In genomic region chr6:3905853-3906190, GRCh38 we compare ENCODE assay signal across 19 cellular contexts. TPM values are rescaled to one million over a fixed set of nuclear protein-coding genes. Genes with fewer than 3 reads are reported as not detected.
DNase-seq lines count a peak whose midpoint lies in the region; ATAC-seq, FAIRE-seq and TF ChIP-seq lines count a peak whose summit lies in the region.
"Had no signal": no experiment of that assay in that cellular context is flagged by ENCODE, and none has a peak within 500 bp of the region (broad histone marks: within the 10 kb centered on the region; RNA-seq: fewer than 3 reads in every experiment).

No MANE protein-coding gene starts in this region.

- ATAC-seq in IMR-90 (ENCODE audit: low read depth) (no peak; the same call in 1 of the 2 replicates), GM19023 (IDR thresholded peaks at IDR 0.05; ENCODE audit: unreplicated experiment) (no peak)
- ATAC-seq: activated naive CD4-positive, alpha-beta T cell treated with anti-CD3 and anti-CD28 coated beads, Interleukin-2, amount 50 U/mL, for 72 hours; activated T-cell treated with anti-CD3 and anti-CD28 coated beads, Interleukin-2, amount 50 U/mL, for 4 hours; HCT116 had no signal

- no peaks in the 10 kb centered on the region for H3K9me3 Mint-ChIP-seq in neural crest cell
- H3K9me3 Mint-ChIP-seq: activated naive CD4-positive, alpha-beta T cell treated with anti-CD3 and anti-CD28 coated beads, Interleukin-2, amount 50 U/mL, for 72 hours; activated T-cell treated with anti-CD3 and anti-CD28 coated beads, Interleukin-2, amount 50 U/mL, for 4 hours; CD4-positive, alpha-beta memory T cell had no signal

- no peaks in the 10 kb centered on the region for H3K36me3 Mint-ChIP-seq in neural crest cell (ENCODE audit: low read depth)
- H3K36me3 Mint-ChIP-seq: activated naive CD4-positive, alpha-beta T cell treated with anti-CD3 and anti-CD28 coated beads, Interleukin-2, amount 50 U/mL, for 72 hours; CD4-positive, alpha-beta memory T cell had no signal

- no peak overlapping the region for H3K23ac ChIP-seq in IMR-90 (ENCODE audit: low read depth, low read length)

- H3K4me2 ChIP-seq in IMR-90 (ENCODE audit: low read depth, low read length) (no peak overlapping the region), fibroblast of lung (ENCODE audit: extremely low read depth, insufficient read depth, low read length) (no peak overlapping the region), osteoblast (ENCODE audit: insufficient read depth, low read length) (no peak overlapping the region)

- POLR2A ChIA-PET in IMR-90 (lab: Charles Lee; ENCODE audit: unreplicated experiment), result interaction anchor here (0.7 kb wide), 1 partner anchor 29 kb away, joined by 4 read pairs; no protein-coding TSS in a partner anchor

- H3K56ac ChIP-seq in IMR-90 (ENCODE audit: extremely low read depth, insufficient read depth, low read length), result no peak overlapping the region

- no CpG with 5 or more reads among the region's 8 CpGs for WGBS in IMR-90 (ENCODE audit: extremely low coverage in 2 of 2, insufficient read length in 1 of 2), 2 experiments
- WGBS in small intestine, 3 donors, result 56 to 82% (median 64%) methylated on average over 8 of the region's 8 CpGs

- peaks cover 62% of the 10 kb centered on the region for H3K27me3 Mint-ChIP-seq in neural crest cell (ENCODE audit: low read depth)

- H4K91ac ChIP-seq in IMR-90 (ENCODE audit: insufficient read depth, low read depth, low read length), result peak overlapping the region; percentile 13; the same call in 1 of the 2 replicates

- in situ Hi-C loops in IMR-90 (cut with MboI; ENCODE audit: low sequenced_read_pairs), result no loop called here

- no TSS peak for BruUV-seq in IMR-90 (replicated peaks; lab: Mats Ljungman, UMichigan)

- H3K4ac ChIP-seq in IMR-90 (ENCODE audit: low read depth, low read length), result peak overlapping the region; percentile 16; the same call in 1 of the 2 replicates

- H3K4me3 ChIP-seq in ACC112 (ENCODE audit: low read depth, low read length) (no peak overlapping the region), IMR-90 (ENCODE audit: insufficient read depth, low read depth, low read length) (no peak overlapping the region), fibroblast of lung (replicated peaks in 1 of 4; ENCODE audit: control extremely low read depth in 1 of 4, insufficient read depth in 1 of 4, low read depth in 3 of 4, low read length in 4 of 4) (no peak overlapping the region), small intestine (ENCODE audit: low read depth in 1 of 2, low read length in 2 of 2) (no peak overlapping the region), osteoblast (ENCODE audit: insufficient read depth, low read length) (no peak overlapping the region)
- H3K4me3 ChIP-seq: breast epithelium, esophagus squamous epithelium, mucosa of descending colon had no signal

- TF ChIP-seq POLR2A in IMR-90 (IDR thresholded peaks at IDR 0.05; ENCODE audit: low read depth, low read length), result no peak

- H3K4me1 Mint-ChIP-seq in neural crest cell, result peaks cover 46% of the 10 kb centered on the region

- H3K4me3 Mint-ChIP-seq in neural crest cell, result no peak overlapping the region
- H3K4me3 Mint-ChIP-seq: activated T-cell treated with anti-CD3 and anti-CD28 coated beads, Interleukin-2, amount 50 U/mL, for 4 hours; CD4-positive, alpha-beta memory T cell had no signal

- peak overlapping the region; percentile 86 for H3K27ac Mint-ChIP-seq in neural crest cell (ENCODE audit: unreplicated experiment)
- H3K27ac Mint-ChIP-seq: activated naive CD4-positive, alpha-beta T cell treated with anti-CD3 and anti-CD28 coated beads, Interleukin-2, amount 50 U/mL, for 72 hours had no signal

- H2BK5ac ChIP-seq in IMR-90 (ENCODE audit: low read depth, low read length, poor library complexity, severe bottlenecking), result no peak overlapping the region

- H2AK5ac ChIP-seq in IMR-90 (ENCODE audit: low read depth, low read length), result no peak overlapping the region; the same call in 1 of the 2 replicates

- H2AK9ac ChIP-seq in IMR-90 (replicated peaks; ENCODE audit: low read depth, low read length, poor library complexity), result peak overlapping the region; percentile 26

- no peak overlapping the region for H3K9ac ChIP-seq in IMR-90 (ENCODE audit: low read depth, low read length)
- no peak overlapping the region for H3K9ac ChIP-seq in fibroblast of lung (ENCODE audit: insufficient read depth, low read length)

- no peak overlapping the region for H3K14ac ChIP-seq in IMR-90 (replicated peaks; ENCODE audit: low read depth, low read length)

- TF ChIP-seq CTCF in IMR-90 (conservative IDR thresholded peaks at IDR 0.05; ENCODE audit: low read depth, low read length) (no peak), fibroblast of lung (conservative IDR thresholded peaks at IDR 0.05 in 1 of 2, IDR thresholded peaks at IDR 0.05 in 1 of 2; ENCODE audit: low read depth in 1 of 2, low read length in 2 of 2) (no peak), neural crest cell (conservative IDR thresholded peaks at IDR 0.05) (no peak), osteoblast (IDR thresholded peaks at IDR 0.05; ENCODE audit: extremely low read depth, low read depth, low read length) (no peak)

- no peak overlapping the region for H4K5ac ChIP-seq in IMR-90 (ENCODE audit: low read depth, low read length)

- H3K9me1 ChIP-seq in IMR-90 (ENCODE audit: insufficient read depth, low read length), result 0 out of 2 replicates have a peak, but pooled peaks cover 5% of the 10 kb centered on the region

- H2BK20ac ChIP-seq in IMR-90 (ENCODE audit: low read depth, low read length), result no peak overlapping the region

- H3K36me3 ChIP-seq in ACC112 (ENCODE audit: insufficient read depth, low read length) (no peaks in the 10 kb centered on the region), IMR-90 (ENCODE audit: control insufficient read depth, insufficient read depth, low read length) (no peaks in the 10 kb centered on the region), fibroblast of lung (ENCODE audit: control insufficient read depth, insufficient read depth, low read length) (no peaks in the 10 kb centered on the region), small intestine (ENCODE audit: control insufficient read depth in 2 of 2, insufficient read depth in 2 of 2, low read length in 2 of 2) (no peaks in the 10 kb centered on the region), osteoblast (ENCODE audit: insufficient read depth, low read length) (no peaks in the 10 kb centered on the region)
- H3K36me3 ChIP-seq: breast epithelium, esophagus squamous epithelium had no signal

- intact Hi-C loops in IMR-90 (cut with micrococcal nuclease), result no loop called here

- no peak for DNase-seq in IMR-90
- peak in 1 of 2 donors; percentile 38 for DNase-seq in fibroblast of lung (ENCODE audit: low read depth in 2 of 2)
- DNase-seq in neural crest cell (ENCODE audit: low read depth, low spot score), result no peak
- DNase-seq in small intestine, result no peak
- DNase-seq in NCI-H345 (lab: John Stamatoyannopoulos, UW), result no peak
- no peak for DNase-seq in osteoblast (ENCODE audit: insufficient read length, low spot score, missing footprints)
- DNase-seq: activated CD4-positive, alpha-beta T cell treated with anti-CD3 and anti-CD28 coated beads, Interleukin-2, amount 50 U/mL, for 48 hours; activated T-cell treated with anti-CD3 and anti-CD28 coated beads, Interleukin-2, amount 50 U/mL, for 4 hours; CD4-positive, alpha-beta memory T cell; esophagus squamous epithelium; NCI-H446; NK-92 treated with Interleukin-12 subunit alpha and Interleukin-12 subunit beta, amount 100 ng/mL, for 24 hours had no signal

- CTCF ChIA-PET in IMR-90 (lab: Yijun Ruan, JAX), result interaction anchor here (0.7 kb wide), 1 partner anchor 72 kb away, joined by 3 read pairs; no protein-coding TSS in a partner anchor

- H3K27me3 ChIP-seq in ACC112 (ENCODE audit: insufficient read depth, low read length) (no peaks in the 10 kb centered on the region), IMR-90 (ENCODE audit: control insufficient read depth, insufficient read depth, low read length) (no peaks in the 10 kb centered on the region), fibroblast of lung (ENCODE audit: control insufficient read depth, insufficient read depth, low read length) (no peaks in the 10 kb centered on the region), small intestine (ENCODE audit: control insufficient read depth in 2 of 2, insufficient read depth in 2 of 2, low read length in 2 of 2) (no peaks in the 10 kb centered on the region), osteoblast (ENCODE audit: insufficient read depth, low read length) (no peaks in the 10 kb centered on the region)
- H3K27me3 ChIP-seq: breast epithelium had no signal

- H2BK15ac ChIP-seq in IMR-90 (ENCODE audit: low read depth, low read length), result no peak overlapping the region

- H3K79me2 ChIP-seq in ACC112 (ENCODE audit: control insufficient read depth, insufficient read depth, low read length, unreplicated experiment) (no peaks in the 10 kb centered on the region), fibroblast of lung (ENCODE audit: control insufficient read depth, insufficient read depth, low read length) (no peaks in the 10 kb centered on the region), osteoblast (ENCODE audit: insufficient read depth, low read length) (no peaks in the 10 kb centered on the region)

- H2AFZ ChIP-seq in ACC112 (ENCODE audit: low read length, unreplicated experiment) (peak overlapping the region; percentile 32), IMR-90 (replicated peaks; ENCODE audit: low read length, poor library complexity) (peak overlapping the region; percentile 71), fibroblast of lung (ENCODE audit: low read length) (peak overlapping the region; percentile 21), osteoblast (ENCODE audit: low read length) (no peak overlapping the region)

- dilution Hi-C loops in IMR-90 (cut with HindIII; ENCODE audit: low sequenced_read_pairs, unreplicated experiment), result no loop called here

- H2BK120ac ChIP-seq in IMR-90 (ENCODE audit: low read depth, low read length), result no peak overlapping the region; the same call in 1 of the 2 replicates

- no peak for FAIRE-seq in small intestine (lab: Jason Lieb, UNC)

- H3K79me1 ChIP-seq in IMR-90 (ENCODE audit: low read depth in 1 of 2, low read length in 2 of 2), result no peaks in the 10 kb centered on the region

- H3K18ac ChIP-seq in IMR-90 (ENCODE audit: low read depth, low read length), result 0 out of 2 replicates have a peak overlapping the region, but pooled peaks have one; percentile 15

- no peaks in the 10 kb centered on the region for H4K20me1 ChIP-seq in IMR-90 (ENCODE audit: insufficient read depth, low read length)
- H4K20me1 ChIP-seq in fibroblast of lung (ENCODE audit: control insufficient read depth, extremely low read depth, insufficient read depth, low read length), result no peaks in the 10 kb centered on the region
- no peaks in the 10 kb centered on the region for H4K20me1 ChIP-seq in osteoblast (ENCODE audit: insufficient read depth, low read length)

- H3K9me3 ChIP-seq in IMR-90 (ENCODE audit: control insufficient read depth, insufficient read depth, low read length) (no peaks in the 10 kb centered on the region), fibroblast of lung (ENCODE audit: control insufficient read depth, insufficient read depth, low read depth, low read length) (no peaks in the 10 kb centered on the region), small intestine (ENCODE audit: control insufficient read depth, low read depth) (no peaks in the 10 kb centered on the region), osteoblast (ENCODE audit: low read depth, low read length) (no peaks in the 10 kb centered on the region)
- H3K9me3 ChIP-seq: breast epithelium, esophagus squamous epithelium, mucosa of descending colon had no signal

- H3K4me1 ChIP-seq in ACC112 (ENCODE audit: control insufficient read depth, insufficient read depth, low read length, unreplicated experiment) (peaks cover 10% of the 10 kb centered on the region), IMR-90 (ENCODE audit: control insufficient read depth, insufficient read depth, low read length) (peaks cover 5% of the 10 kb centered on the region), fibroblast of lung (ENCODE audit: control insufficient read depth, extremely low read depth, insufficient read depth, low read length) (peaks cover 2% of the 10 kb centered on the region), small intestine (ENCODE audit: control insufficient read depth in 2 of 2, insufficient read depth in 1 of 2, low read depth in 1 of 2, low read length in 1 of 2) (peaks cover 3 to 6% of the 10 kb centered on the region in 2 donors), osteoblast (ENCODE audit: insufficient read depth, low read length) (peaks cover 13% of the 10 kb centered on the region)
- H3K4me1 ChIP-seq: breast epithelium, esophagus squamous epithelium had no signal

- H3K27ac ChIP-seq in ACC112 (ENCODE audit: low read depth, low read length), result no peak overlapping the region
- no peak overlapping the region for H3K27ac ChIP-seq in IMR-90 (ENCODE audit: insufficient read depth, low read length)
- H3K27ac ChIP-seq in fibroblast of lung (ENCODE audit: insufficient read depth, low read length), result no peak overlapping the region
- H3K27ac ChIP-seq in small intestine (ENCODE audit: low read depth in 1 of 2, low read length in 1 of 2), result no peak overlapping the region
- H3K27ac ChIP-seq in osteoblast (ENCODE audit: low read depth, low read length), result no peak overlapping the region
- H3K27ac ChIP-seq: breast epithelium, esophagus squamous epithelium, RWPE1 had no signal

- H4K8ac ChIP-seq in IMR-90 (ENCODE audit: low read depth in 2 of 2, low read length in 2 of 2), result peak overlapping the region in 1 of 2 experiments; percentile 42; a peak in 1 of 4 replicates

- TF ChIP-seq RAD21 in IMR-90 (IDR thresholded peaks at IDR 0.05; ENCODE audit: low read length), result no peak

RNA-seq across cellular contexts. Expression of gene FAM50B, which starts 56.6 kb away (rescaled TPM):
- total RNA-seq in IMR-90 (2012; rRNA removed), result 3.9 and 4.1 TPM in 2 replicates
- 7.4 and 8.0 TPM in 2 replicates for polyA plus RNA-seq in IMR-90 (2012; rRNA removed)
- polyA plus RNA-seq in IMR-90 (2012; cell fraction: cytosol; rRNA removed), result 6.4 and 11.4 TPM in 2 replicates
- polyA plus RNA-seq in IMR-90 (2012; cell fraction: nucleus; rRNA removed; ENCODE audit: low replicate concordance), result 3.2 and 5.5 TPM in 2 replicates
- total RNA-seq in fibroblast of lung, result 11.6 and 15.7 TPM in 2 replicates
- polyA plus RNA-seq in fibroblast of lung, result 4.2 and 5.6 TPM in 2 replicates
- 6.2 and 9.4 TPM in 2 replicates for polyA plus RNA-seq in fibroblast of lung (2012)
- 2.0 and 2.6 TPM in 2 replicates for polyA minus RNA-seq in fibroblast of lung (ENCODE audit: low replicate concordance)
- total RNA-seq in neural crest cell, result 2.5 and 2.9 TPM in 2 replicates
- 10 to 100 TPM; 10.3 to 13.0 (median 11.9) TPM for polyA plus RNA-seq in small intestine
- 7.1 and 8.0 TPM in 2 replicates for total RNA-seq in osteoblast
